In the genomic region with DNA sequence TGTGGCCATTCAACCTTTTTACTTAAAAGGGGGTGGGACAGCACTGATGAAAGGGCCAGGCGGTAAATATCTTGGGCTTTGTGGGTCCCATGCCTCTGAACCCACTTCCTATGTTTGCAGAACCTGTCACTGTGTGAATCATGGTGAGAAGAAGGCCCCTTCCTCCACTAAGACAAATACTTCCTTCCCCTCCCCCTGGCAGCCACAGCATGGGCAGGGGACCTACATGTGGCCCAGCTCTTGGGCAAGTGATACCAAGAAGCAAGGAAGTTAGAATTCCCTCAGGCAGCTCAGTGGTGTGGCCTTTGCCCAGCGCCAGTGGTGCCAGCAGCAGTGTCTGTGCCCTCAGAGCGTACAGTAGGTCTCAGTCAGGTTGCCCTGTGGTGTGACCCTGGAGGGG, we compare ENCODE assay signal across 9 cellular contexts.
DNase-seq lines count a peak whose midpoint lies in the region; ATAC-seq lines count a peak whose summit lies in the region.
"Had no signal": no experiment of that assay in that cellular context is flagged by ENCODE, and none has a peak within 500 bp of the region (broad histone marks: within the 10 kb centered on the region; RNA-seq: fewer than 3 reads in every experiment).

No MANE protein-coding gene starts in this region.

- H3K27me3 Mint-ChIP-seq in T-helper 1 cell treated with Interleukin-12 subunit alpha and Interleukin-12 subunit beta and Interleukin-4 antibody, amounts not matched to agents 30 μg/mL and 1 μg/mL, for 36 hours (ENCODE audit: low read depth) = peaks cover 4% of the 10 kb centered on the region
- H3K27me3 Mint-ChIP-seq in activated naive CD8-positive, alpha-beta T cell treated with anti-CD3 and anti-CD28 coated beads, Interleukin-2, amount 50 U/mL, for 24 hours = no peaks in the 10 kb centered on the region

- peaks cover 32% of the 10 kb centered on the region for H3K4me1 Mint-ChIP-seq in T-helper 1 cell treated with Interleukin-12 subunit alpha and Interleukin-12 subunit beta and Interleukin-4 antibody, amounts not matched to agents 30 μg/mL and 1 μg/mL, for 36 hours (ENCODE audit: low read depth)
- peaks cover 58% of the 10 kb centered on the region for H3K4me1 Mint-ChIP-seq in activated naive CD8-positive, alpha-beta T cell treated with anti-CD3 and anti-CD28 coated beads, Interleukin-2, amount 50 U/mL, for 24 hours

- H3K36me3 Mint-ChIP-seq in T-helper 1 cell treated with Interleukin-12 subunit alpha and Interleukin-12 subunit beta and Interleukin-4 antibody, amounts not matched to agents 30 μg/mL and 1 μg/mL, for 36 hours (ENCODE audit: low read depth) = peaks cover 4% of the 10 kb centered on the region
- H3K36me3 Mint-ChIP-seq in activated naive CD8-positive, alpha-beta T cell treated with anti-CD3 and anti-CD28 coated beads, Interleukin-2, amount 50 U/mL, for 24 hours (ENCODE audit: low read depth) = no peaks in the 10 kb centered on the region

- DNase-seq in NK-92 treated with Interleukin-12 subunit alpha and Interleukin-12 subunit beta, amount 100 ng/mL, for 24 hours (lab: John Stamatoyannopoulos, UW) = peak; percentile 85
- DNase-seq in NK-92 (lab: John Stamatoyannopoulos, UW; ENCODE audit: unreplicated experiment) = no peak
- peak; percentile 26 for DNase-seq in activated naive CD8-positive, alpha-beta T cell treated with anti-CD3 and anti-CD28 coated beads, Interleukin-2, amount 50 U/mL, for 24 hours
- DNase-seq in stimulated activated CD8-positive, alpha-beta memory T cell treated with anti-CD3 and anti-CD28 coated beads, Interleukin-7, amount 100 ng/mL, for 48 hours (ENCODE audit: extremely low read depth in 1 of 2, low read depth in 1 of 2) = peak; percentile 15 to 29
- no peak for DNase-seq in NCI-H2081 (lab: John Stamatoyannopoulos, UW)
- DNase-seq in DMS79 (lab: John Stamatoyannopoulos, UW) = no peak
- DNase-seq: midbrain had no signal

- H3K9me3 Mint-ChIP-seq in T-helper 1 cell treated with Interleukin-12 subunit alpha and Interleukin-12 subunit beta and Interleukin-4 antibody, amounts not matched to agents 30 μg/mL and 1 μg/mL, for 36 hours = peaks cover 6% of the 10 kb centered on the region
- peaks cover 11% of the 10 kb centered on the region for H3K9me3 Mint-ChIP-seq in activated naive CD8-positive, alpha-beta T cell treated with anti-CD3 and anti-CD28 coated beads, Interleukin-2, amount 50 U/mL, for 24 hours

- H3K4me3 Mint-ChIP-seq in T-helper 1 cell treated with Interleukin-12 subunit alpha and Interleukin-12 subunit beta and Interleukin-4 antibody, amounts not matched to agents 30 μg/mL and 1 μg/mL, for 36 hours = no peak overlapping the region
- no peak overlapping the region for H3K4me3 Mint-ChIP-seq in activated naive CD8-positive, alpha-beta T cell treated with anti-CD3 and anti-CD28 coated beads, Interleukin-2, amount 50 U/mL, for 24 hours

- peak overlapping the region; percentile 39 for H3K27ac Mint-ChIP-seq in T-helper 1 cell treated with Interleukin-12 subunit alpha and Interleukin-12 subunit beta and Interleukin-4 antibody, amounts not matched to agents 30 μg/mL and 1 μg/mL, for 36 hours
- H3K27ac Mint-ChIP-seq in activated naive CD8-positive, alpha-beta T cell treated with anti-CD3 and anti-CD28 coated beads, Interleukin-2, amount 50 U/mL, for 24 hours = peak overlapping the region; percentile 3

- ATAC-seq in activated naive CD8-positive, alpha-beta T cell treated with anti-CD3 and anti-CD28 coated beads, Interleukin-2, amount 50 U/mL, for 24 hours = peak; percentile 3
- no peak for ATAC-seq in GM21515 (IDR thresholded peaks at IDR 0.05; ENCODE audit: unreplicated experiment)

Comparison
In these comparisons a context has a peak if more than half of its experiments do, and no peak if none do; other contexts are left out.
1. DNase-seq: peak in NK-92 treated with Interleukin-12 subunit alpha and Interleukin-12 subunit beta, amount 100 ng/mL, for 24 hours (single experiment), activated naive CD8-positive, alpha-beta T cell treated with anti-CD3 and anti-CD28 coated beads, Interleukin-2, amount 50 U/mL, for 24 hours (single experiment) and stimulated activated CD8-positive, alpha-beta memory T cell treated with anti-CD3 and anti-CD28 coated beads, Interleukin-7, amount 100 ng/mL, for 48 hours (2 of 2); none in NK-92 (single experiment), NCI-H2081 (0 of 2) and DMS79 (single experiment).